ENCODE assay signal across 1 cellular context in genomic region chr1:161115132-161115711, GRCh38.
TF ChIP-seq lines count a peak whose summit lies in the region.

No MANE protein-coding gene starts in this region.

TF ChIP-seq in K562, 482 proteins besides CTCF, POLR2A, EP300 and RAD21 (continued from another document and continues in another):
- no peak for TF ChIP-seq CUX1 (CRISPR knock-in tag; IDR thresholded peaks at IDR 0.05)
- TF ChIP-seq SNRNP70 (optimal IDR thresholded peaks at IDR 0.05; ENCODE audit: low read depth, low read length): no peak
- no peak for TF ChIP-seq ZNF143 (CRISPR knock-in tag; IDR thresholded peaks at IDR 0.05)
- TF ChIP-seq NFRKB (IDR thresholded peaks at IDR 0.05; ENCODE audit: low read depth): no peak
- no peak for TF ChIP-seq HDAC2 (IDR thresholded peaks at IDR 0.05)
- TF ChIP-seq ZC3H4 (CRISPR knock-in tag; IDR thresholded peaks at IDR 0.05; ENCODE audit: borderline replicate concordance): no peak
- TF ChIP-seq RCOR1 (IDR thresholded peaks at IDR 0.05; ENCODE audit: borderline replicate concordance in 1 of 2, low read depth in 2 of 2, low read length in 2 of 2): peak in 1 of 2 experiments; percentile 52; a peak in 1 of 4 replicates
- no peak for TF ChIP-seq RUNX1 (IDR thresholded peaks at IDR 0.05; ENCODE audit: low read depth)
- TF ChIP-seq ZNF175 (CRISPR knock-in tag; IDR thresholded peaks at IDR 0.05; ENCODE audit: low read depth): peak; percentile 82
- 0 out of 2 replicates have a peak, but pooled peaks have one; percentile 66 for TF ChIP-seq NFXL1 (CRISPR knock-in tag; IDR thresholded peaks at IDR 0.05)
- TF ChIP-seq, protein P1, sequence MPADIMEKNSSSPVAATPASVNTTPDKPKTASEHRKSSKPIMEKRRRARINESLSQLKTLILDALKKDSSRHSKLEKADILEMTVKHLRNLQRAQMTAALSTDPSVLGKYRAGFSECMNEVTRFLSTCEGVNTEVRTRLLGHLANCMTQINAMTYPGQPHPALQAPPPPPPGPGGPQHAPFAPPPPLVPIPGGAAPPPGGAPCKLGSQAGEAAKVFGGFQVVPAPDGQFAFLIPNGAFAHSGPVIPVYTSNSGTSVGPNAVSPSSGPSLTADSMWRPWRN (IDR thresholded peaks at IDR 0.05; ENCODE audit: low read depth): no peak
- TF ChIP-seq ZNF324 (CRISPR knock-in tag; IDR thresholded peaks at IDR 0.05): no peak
- no peak for TF ChIP-seq ARHGAP35 (IDR thresholded peaks at IDR 0.05; ENCODE audit: partially characterized antibody)
- no peak for TF ChIP-seq LCOR (CRISPR knock-in tag; IDR thresholded peaks at IDR 0.05)
- no peak for TF ChIP-seq IFI16 (CRISPR knock-in tag; IDR thresholded peaks at IDR 0.05)
- no peak for TF ChIP-seq FOXP1 (CRISPR knock-in tag; IDR thresholded peaks at IDR 0.05)
- TF ChIP-seq, protein P2, sequence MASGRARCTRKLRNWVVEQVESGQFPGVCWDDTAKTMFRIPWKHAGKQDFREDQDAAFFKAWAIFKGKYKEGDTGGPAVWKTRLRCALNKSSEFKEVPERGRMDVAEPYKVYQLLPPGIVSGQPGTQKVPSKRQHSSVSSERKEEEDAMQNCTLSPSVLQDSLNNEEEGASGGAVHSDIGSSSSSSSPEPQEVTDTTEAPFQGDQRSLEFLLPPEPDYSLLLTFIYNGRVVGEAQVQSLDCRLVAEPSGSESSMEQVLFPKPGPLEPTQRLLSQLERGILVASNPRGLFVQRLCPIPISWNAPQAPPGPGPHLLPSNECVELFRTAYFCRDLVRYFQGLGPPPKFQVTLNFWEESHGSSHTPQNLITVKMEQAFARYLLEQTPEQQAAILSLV (tag; IDR thresholded peaks at IDR 0.05): no peak
- TF ChIP-seq CBX8 (IDR thresholded peaks at IDR 0.05; ENCODE audit: borderline replicate concordance, extremely low read depth, low read depth, low read length, poor library complexity, severe bottlenecking): no peak
- TF ChIP-seq ILK (tag; IDR thresholded peaks at IDR 0.05; ENCODE audit: borderline replicate concordance, low read depth): no peak
- no peak for TF ChIP-seq PATZ1 (CRISPR knock-in tag; IDR thresholded peaks at IDR 0.05; ENCODE audit: borderline replicate concordance)
- no peak for TF ChIP-seq GTF2F1 (IDR thresholded peaks at IDR 0.05; ENCODE audit: low read depth, low read length)
- 0 out of 2 replicates have a peak, but pooled peaks have one; percentile 14 for TF ChIP-seq CBFA2T3 (IDR thresholded peaks at IDR 0.05)
- TF ChIP-seq ZNF274 (IDR thresholded peaks at IDR 0.05; ENCODE audit: borderline replicate concordance, low read depth, low read length): no peak
- TF ChIP-seq RBFOX2 (IDR thresholded peaks at IDR 0.05; ENCODE audit: low read depth, low read length): peak; percentile 39
- TF ChIP-seq CC2D1A (IDR thresholded peaks at IDR 0.05): no peak
- no peak for TF ChIP-seq XRCC5 (IDR thresholded peaks at IDR 0.05; ENCODE audit: low read depth, low read length)
- no peak for TF ChIP-seq ZNF280A (IDR thresholded peaks at IDR 0.05; ENCODE audit: low read depth, partially characterized antibody)
- TF ChIP-seq RBM25 (IDR thresholded peaks at IDR 0.05; ENCODE audit: low read depth, low read length, severe bottlenecking): no peak
- no peak for TF ChIP-seq NUFIP1 (IDR thresholded peaks at IDR 0.05; ENCODE audit: partially characterized antibody)
- TF ChIP-seq XRCC3 (IDR thresholded peaks at IDR 0.05): no peak
- peak; percentile 94 for TF ChIP-seq JUN (IDR thresholded peaks at IDR 0.05; ENCODE audit: borderline replicate concordance, low read depth, low read length)
- TF ChIP-seq JUN (CRISPR knock-in tag; IDR thresholded peaks at IDR 0.05; ENCODE audit: borderline replicate concordance): no peak; the same call in 1 of the 2 replicates
- TF ChIP-seq, protein P3, sequence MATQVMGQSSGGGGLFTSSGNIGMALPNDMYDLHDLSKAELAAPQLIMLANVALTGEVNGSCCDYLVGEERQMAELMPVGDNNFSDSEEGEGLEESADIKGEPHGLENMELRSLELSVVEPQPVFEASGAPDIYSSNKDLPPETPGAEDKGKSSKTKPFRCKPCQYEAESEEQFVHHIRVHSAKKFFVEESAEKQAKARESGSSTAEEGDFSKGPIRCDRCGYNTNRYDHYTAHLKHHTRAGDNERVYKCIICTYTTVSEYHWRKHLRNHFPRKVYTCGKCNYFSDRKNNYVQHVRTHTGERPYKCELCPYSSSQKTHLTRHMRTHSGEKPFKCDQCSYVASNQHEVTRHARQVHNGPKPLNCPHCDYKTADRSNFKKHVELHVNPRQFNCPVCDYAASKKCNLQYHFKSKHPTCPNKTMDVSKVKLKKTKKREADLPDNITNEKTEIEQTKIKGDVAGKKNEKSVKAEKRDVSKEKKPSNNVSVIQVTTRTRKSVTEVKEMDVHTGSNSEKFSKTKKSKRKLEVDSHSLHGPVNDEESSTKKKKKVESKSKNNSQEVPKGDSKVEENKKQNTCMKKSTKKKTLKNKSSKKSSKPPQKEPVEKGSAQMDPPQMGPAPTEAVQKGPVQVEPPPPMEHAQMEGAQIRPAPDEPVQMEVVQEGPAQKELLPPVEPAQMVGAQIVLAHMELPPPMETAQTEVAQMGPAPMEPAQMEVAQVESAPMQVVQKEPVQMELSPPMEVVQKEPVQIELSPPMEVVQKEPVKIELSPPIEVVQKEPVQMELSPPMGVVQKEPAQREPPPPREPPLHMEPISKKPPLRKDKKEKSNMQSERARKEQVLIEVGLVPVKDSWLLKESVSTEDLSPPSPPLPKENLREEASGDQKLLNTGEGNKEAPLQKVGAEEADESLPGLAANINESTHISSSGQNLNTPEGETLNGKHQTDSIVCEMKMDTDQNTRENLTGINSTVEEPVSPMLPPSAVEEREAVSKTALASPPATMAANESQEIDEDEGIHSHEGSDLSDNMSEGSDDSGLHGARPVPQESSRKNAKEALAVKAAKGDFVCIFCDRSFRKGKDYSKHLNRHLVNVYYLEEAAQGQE (CRISPR knock-in tag; IDR thresholded peaks at IDR 0.05; ENCODE audit: low read depth): no peak
- TF ChIP-seq SRSF3 (IDR thresholded peaks at IDR 0.05; ENCODE audit: insufficient read depth, low read length): no peak
- no peak for TF ChIP-seq STAT5B (CRISPR knock-in tag; IDR thresholded peaks at IDR 0.05)
- TF ChIP-seq CBFB (CRISPR knock-in tag; IDR thresholded peaks at IDR 0.05): no peak
- TF ChIP-seq, protein P4, sequence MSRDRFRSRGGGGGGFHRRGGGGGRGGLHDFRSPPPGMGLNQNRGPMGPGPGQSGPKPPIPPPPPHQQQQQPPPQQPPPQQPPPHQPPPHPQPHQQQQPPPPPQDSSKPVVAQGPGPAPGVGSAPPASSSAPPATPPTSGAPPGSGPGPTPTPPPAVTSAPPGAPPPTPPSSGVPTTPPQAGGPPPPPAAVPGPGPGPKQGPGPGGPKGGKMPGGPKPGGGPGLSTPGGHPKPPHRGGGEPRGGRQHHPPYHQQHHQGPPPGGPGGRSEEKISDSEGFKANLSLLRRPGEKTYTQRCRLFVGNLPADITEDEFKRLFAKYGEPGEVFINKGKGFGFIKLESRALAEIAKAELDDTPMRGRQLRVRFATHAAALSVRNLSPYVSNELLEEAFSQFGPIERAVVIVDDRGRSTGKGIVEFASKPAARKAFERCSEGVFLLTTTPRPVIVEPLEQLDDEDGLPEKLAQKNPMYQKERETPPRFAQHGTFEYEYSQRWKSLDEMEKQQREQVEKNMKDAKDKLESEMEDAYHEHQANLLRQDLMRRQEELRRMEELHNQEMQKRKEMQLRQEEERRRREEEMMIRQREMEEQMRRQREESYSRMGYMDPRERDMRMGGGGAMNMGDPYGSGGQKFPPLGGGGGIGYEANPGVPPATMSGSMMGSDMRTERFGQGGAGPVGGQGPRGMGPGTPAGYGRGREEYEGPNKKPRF (IDR thresholded peaks at IDR 0.05; ENCODE audit: low read depth, low read length): no peak
- no peak for TF ChIP-seq ESRRA (IDR thresholded peaks at IDR 0.05; ENCODE audit: borderline replicate concordance, low read depth)
- TF ChIP-seq TEAD4 (IDR thresholded peaks at IDR 0.05; ENCODE audit: low read length): no peak; the same call in 1 of the 2 replicates
- no peak for TF ChIP-seq TEAD4 (CRISPR knock-in tag; IDR thresholded peaks at IDR 0.05; ENCODE audit: borderline replicate concordance)
- no peak for TF ChIP-seq ZFX (CRISPR knock-in tag; IDR thresholded peaks at IDR 0.05)
- TF ChIP-seq, protein P5, sequence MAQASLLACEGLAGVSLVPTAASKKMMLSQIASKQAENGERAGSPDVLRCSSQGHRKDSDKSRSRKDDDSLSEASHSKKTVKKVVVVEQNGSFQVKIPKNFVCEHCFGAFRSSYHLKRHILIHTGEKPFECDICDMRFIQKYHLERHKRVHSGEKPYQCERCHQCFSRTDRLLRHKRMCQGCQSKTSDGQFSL (CRISPR knock-in tag; IDR thresholded peaks at IDR 0.05): no peak
- TF ChIP-seq, protein P5 (tag; IDR thresholded peaks at IDR 0.05): no peak
- no peak for TF ChIP-seq SMC3 (conservative IDR thresholded peaks at IDR 0.05; ENCODE audit: insufficient read depth, low read depth, low read length)
- no peak for TF ChIP-seq RHOXF2B (CRISPR knock-in tag; conservative IDR thresholded peaks at IDR 0.05)
- TF ChIP-seq NFIX (CRISPR knock-in tag; IDR thresholded peaks at IDR 0.05; ENCODE audit: low read depth): no peak
- no peak for TF ChIP-seq HOXB6 (CRISPR knock-in tag; IDR thresholded peaks at IDR 0.05; ENCODE audit: borderline replicate concordance)
- no peak for TF ChIP-seq RFX1 (IDR thresholded peaks at IDR 0.05)
- TF ChIP-seq BRF1 (IDR thresholded peaks at IDR 0.05; ENCODE audit: borderline replicate concordance, extremely low read depth, insufficient read length): no peak
- peak; percentile 59 for TF ChIP-seq POLR3A (IDR thresholded peaks at IDR 0.05; ENCODE audit: borderline replicate concordance, extremely low read depth, insufficient read depth, insufficient read length)
